Comparison of ENCODE assay signal across 1 cellular context in the genomic region with DNA sequence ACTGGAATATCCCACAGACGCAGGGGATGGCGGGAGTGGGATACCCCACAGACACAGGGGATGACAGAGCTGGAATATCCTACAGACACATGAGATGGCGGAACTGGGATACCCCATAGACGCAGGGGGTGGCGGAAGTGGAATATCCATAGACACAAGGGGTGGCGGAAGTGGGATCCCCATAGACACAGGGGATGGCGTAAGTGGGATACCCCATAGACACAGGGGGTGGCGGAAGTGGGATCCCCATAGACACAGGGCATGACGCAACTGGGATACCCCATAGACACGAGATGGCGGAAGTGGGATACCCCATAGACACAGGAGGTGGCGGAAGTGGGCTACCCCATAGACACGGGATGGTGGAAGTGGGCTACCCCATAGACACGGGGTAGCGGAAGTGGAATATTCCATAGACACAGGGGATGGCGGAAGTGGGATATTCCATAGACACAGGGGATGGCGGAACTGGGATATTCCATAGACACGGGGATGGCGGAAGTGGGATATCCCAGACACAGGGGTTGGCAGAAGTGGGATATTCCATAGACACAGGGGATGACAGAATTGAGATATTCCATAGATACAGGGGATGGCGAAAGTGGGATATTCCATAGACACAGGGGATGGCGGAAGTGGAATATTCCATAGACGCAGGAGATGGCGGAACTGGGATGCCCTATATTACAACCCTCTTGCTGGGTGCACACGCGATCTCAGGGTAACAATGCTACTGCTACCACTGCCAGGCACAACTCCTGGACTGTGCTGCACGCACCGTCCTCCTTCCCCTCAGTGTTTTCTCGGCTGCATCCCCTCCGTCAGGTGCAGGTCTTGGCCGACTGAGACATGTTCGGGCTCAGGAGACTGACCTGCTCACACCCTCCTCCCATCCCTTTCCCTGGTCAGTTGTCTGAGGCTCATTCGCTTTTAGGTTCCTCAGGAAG.
TF ChIP-seq lines count a peak whose summit lies in the region.

No MANE protein-coding gene starts in this region.

TF ChIP-seq in WTC11, 78 proteins besides CTCF, POLR2A, EP300 and RAD21 (continued from another document):
- TF ChIP-seq, protein P1, sequence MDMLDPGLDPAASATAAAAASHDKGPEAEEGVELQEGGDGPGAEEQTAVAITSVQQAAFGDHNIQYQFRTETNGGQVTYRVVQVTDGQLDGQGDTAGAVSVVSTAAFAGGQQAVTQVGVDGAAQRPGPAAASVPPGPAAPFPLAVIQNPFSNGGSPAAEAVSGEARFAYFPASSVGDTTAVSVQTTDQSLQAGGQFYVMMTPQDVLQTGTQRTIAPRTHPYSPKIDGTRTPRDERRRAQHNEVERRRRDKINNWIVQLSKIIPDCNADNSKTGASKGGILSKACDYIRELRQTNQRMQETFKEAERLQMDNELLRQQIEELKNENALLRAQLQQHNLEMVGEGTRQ (CRISPR knock-in tag; IDR thresholded peaks at IDR 0.05): no peak
- TF ChIP-seq SOX15 (CRISPR knock-in tag; IDR thresholded peaks at IDR 0.05) (no peak), ZNF396 (CRISPR knock-in tag; IDR thresholded peaks at IDR 0.05; ENCODE audit: borderline replicate concordance) (no peak), NFATC4 (CRISPR knock-in tag; IDR thresholded peaks at IDR 0.05) (no peak), ZNF317 (CRISPR knock-in tag; IDR thresholded peaks at IDR 0.05; ENCODE audit: borderline replicate concordance, low read depth) (no peak), ZNF671 (CRISPR knock-in tag; IDR thresholded peaks at IDR 0.05) (no peak), JUN (CRISPR knock-in tag; IDR thresholded peaks at IDR 0.05) (no peak)
- TF ChIP-seq, protein P2, sequence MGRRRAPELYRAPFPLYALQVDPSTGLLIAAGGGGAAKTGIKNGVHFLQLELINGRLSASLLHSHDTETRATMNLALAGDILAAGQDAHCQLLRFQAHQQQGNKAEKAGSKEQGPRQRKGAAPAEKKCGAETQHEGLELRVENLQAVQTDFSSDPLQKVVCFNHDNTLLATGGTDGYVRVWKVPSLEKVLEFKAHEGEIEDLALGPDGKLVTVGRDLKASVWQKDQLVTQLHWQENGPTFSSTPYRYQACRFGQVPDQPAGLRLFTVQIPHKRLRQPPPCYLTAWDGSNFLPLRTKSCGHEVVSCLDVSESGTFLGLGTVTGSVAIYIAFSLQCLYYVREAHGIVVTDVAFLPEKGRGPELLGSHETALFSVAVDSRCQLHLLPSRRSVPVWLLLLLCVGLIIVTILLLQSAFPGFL (CRISPR knock-in tag; IDR thresholded peaks at IDR 0.05; ENCODE audit: borderline replicate concordance): no peak
- TF ChIP-seq, protein P3, sequence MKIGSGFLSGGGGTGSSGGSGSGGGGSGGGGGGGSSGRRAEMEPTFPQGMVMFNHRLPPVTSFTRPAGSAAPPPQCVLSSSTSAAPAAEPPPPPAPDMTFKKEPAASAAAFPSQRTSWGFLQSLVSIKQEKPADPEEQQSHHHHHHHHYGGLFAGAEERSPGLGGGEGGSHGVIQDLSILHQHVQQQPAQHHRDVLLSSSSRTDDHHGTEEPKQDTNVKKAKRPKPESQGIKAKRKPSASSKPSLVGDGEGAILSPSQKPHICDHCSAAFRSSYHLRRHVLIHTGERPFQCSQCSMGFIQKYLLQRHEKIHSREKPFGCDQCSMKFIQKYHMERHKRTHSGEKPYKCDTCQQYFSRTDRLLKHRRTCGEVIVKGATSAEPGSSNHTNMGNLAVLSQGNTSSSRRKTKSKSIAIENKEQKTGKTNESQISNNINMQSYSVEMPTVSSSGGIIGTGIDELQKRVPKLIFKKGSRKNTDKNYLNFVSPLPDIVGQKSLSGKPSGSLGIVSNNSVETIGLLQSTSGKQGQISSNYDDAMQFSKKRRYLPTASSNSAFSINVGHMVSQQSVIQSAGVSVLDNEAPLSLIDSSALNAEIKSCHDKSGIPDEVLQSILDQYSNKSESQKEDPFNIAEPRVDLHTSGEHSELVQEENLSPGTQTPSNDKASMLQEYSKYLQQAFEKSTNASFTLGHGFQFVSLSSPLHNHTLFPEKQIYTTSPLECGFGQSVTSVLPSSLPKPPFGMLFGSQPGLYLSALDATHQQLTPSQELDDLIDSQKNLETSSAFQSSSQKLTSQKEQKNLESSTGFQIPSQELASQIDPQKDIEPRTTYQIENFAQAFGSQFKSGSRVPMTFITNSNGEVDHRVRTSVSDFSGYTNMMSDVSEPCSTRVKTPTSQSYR (CRISPR knock-in tag; IDR thresholded peaks at IDR 0.05): no peak
- TF ChIP-seq, protein P4, sequence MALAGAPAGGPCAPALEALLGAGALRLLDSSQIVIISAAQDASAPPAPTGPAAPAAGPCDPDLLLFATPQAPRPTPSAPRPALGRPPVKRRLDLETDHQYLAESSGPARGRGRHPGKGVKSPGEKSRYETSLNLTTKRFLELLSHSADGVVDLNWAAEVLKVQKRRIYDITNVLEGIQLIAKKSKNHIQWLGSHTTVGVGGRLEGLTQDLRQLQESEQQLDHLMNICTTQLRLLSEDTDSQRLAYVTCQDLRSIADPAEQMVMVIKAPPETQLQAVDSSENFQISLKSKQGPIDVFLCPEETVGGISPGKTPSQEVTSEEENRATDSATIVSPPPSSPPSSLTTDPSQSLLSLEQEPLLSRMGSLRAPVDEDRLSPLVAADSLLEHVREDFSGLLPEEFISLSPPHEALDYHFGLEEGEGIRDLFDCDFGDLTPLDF (CRISPR knock-in tag; IDR thresholded peaks at IDR 0.05): no peak
